In genomic region chr7:26291699-26292538, GRCh38 we compare ENCODE assay signal across 1 cellular context.
TF ChIP-seq lines count a peak whose summit lies in the region.

TSS of gene SNX10 (plus strand) at chr7:26291862. CDS start at chr7:26346443, 54,581 bp downstream.

TF ChIP-seq in GM12878, 131 proteins besides CTCF, POLR2A, EP300 and RAD21 (continued from another document and continues in another):
- TF ChIP-seq ELK1 (IDR thresholded peaks at IDR 0.05; ENCODE audit: low read depth, low read length) = no peak
- TF ChIP-seq, protein P1, sequence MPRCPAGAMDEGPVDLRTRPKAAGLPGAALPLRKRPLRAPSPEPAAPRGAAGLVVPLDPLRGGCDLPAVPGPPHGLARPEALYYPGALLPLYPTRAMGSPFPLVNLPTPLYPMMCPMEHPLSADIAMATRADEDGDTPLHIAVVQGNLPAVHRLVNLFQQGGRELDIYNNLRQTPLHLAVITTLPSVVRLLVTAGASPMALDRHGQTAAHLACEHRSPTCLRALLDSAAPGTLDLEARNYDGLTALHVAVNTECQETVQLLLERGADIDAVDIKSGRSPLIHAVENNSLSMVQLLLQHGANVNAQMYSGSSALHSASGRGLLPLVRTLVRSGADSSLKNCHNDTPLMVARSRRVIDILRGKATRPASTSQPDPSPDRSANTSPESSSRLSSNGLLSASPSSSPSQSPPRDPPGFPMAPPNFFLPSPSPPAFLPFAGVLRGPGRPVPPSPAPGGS (IDR thresholded peaks at IDR 0.05; ENCODE audit: borderline replicate concordance, insufficient read depth, low read depth, low read length, poor library complexity, severe bottlenecking) = no peak
- TF ChIP-seq HDAC6 (IDR thresholded peaks at IDR 0.05; ENCODE audit: unreplicated experiment) = peak; percentile 79
- no peak for TF ChIP-seq HCFC1 (IDR thresholded peaks at IDR 0.05; ENCODE audit: low read length)
- TF ChIP-seq RBBP5 (conservative IDR thresholded peaks at IDR 0.05) = no peak
- TF ChIP-seq ZNF24 (IDR thresholded peaks at IDR 0.05) = peak; percentile 46; the same call in 1 of the 2 replicates
- TF ChIP-seq MTA2 (IDR thresholded peaks at IDR 0.05; ENCODE audit: low read depth) = no peak
- no peak for TF ChIP-seq FOS (IDR thresholded peaks at IDR 0.05; ENCODE audit: borderline replicate concordance, extremely low read depth, insufficient read length)
- peak; percentile 54; the same call in 1 of the 2 replicates for TF ChIP-seq RB1 (IDR thresholded peaks at IDR 0.05; ENCODE audit: borderline replicate concordance)
- TF ChIP-seq, protein P2, sequence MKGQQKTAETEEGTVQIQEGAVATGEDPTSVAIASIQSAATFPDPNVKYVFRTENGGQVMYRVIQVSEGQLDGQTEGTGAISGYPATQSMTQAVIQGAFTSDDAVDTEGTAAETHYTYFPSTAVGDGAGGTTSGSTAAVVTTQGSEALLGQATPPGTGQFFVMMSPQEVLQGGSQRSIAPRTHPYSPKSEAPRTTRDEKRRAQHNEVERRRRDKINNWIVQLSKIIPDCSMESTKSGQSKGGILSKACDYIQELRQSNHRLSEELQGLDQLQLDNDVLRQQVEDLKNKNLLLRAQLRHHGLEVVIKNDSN (IDR thresholded peaks at IDR 0.05; ENCODE audit: borderline replicate concordance, extremely low read length, insufficient read depth, low read depth, low read length) = no peak
- no peak for TF ChIP-seq NFYA (IDR thresholded peaks at IDR 0.05; ENCODE audit: borderline replicate concordance, low read depth, low read length)
- TF ChIP-seq, protein P3, sequence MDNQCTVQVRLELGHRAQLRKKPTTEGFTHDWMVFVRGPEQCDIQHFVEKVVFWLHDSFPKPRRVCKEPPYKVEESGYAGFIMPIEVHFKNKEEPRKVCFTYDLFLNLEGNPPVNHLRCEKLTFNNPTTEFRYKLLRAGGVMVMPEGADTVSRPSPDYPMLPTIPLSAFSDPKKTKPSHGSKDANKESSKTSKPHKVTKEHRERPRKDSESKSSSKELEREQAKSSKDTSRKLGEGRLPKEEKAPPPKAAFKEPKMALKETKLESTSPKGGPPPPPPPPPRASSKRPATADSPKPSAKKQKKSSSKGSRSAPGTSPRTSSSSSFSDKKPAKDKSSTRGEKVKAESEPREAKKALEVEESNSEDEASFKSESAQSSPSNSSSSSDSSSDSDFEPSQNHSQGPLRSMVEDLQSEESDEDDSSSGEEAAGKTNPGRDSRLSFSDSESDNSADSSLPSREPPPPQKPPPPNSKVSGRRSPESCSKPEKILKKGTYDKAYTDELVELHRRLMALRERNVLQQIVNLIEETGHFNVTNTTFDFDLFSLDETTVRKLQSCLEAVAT (IDR thresholded peaks at IDR 0.05) = peak; percentile 33; the same call in 1 of the 2 replicates
- peak; percentile 46 for TF ChIP-seq ZNF687 (IDR thresholded peaks at IDR 0.05)
- TF ChIP-seq MEF2A (IDR thresholded peaks at IDR 0.05; ENCODE audit: insufficient read depth, low read depth, low read length) = no peak
- TF ChIP-seq GATAD2B (conservative IDR thresholded peaks at IDR 0.05; ENCODE audit: low read depth) = peak; percentile 88
- TF ChIP-seq POLR2AphosphoS5 (IDR thresholded peaks at IDR 0.05; ENCODE audit: low read length) = peak; percentile 46; the same call in 1 of the 2 replicates
- TF ChIP-seq YBX1 (IDR thresholded peaks at IDR 0.05) = no peak
- peak; percentile 48; the same call in 1 of the 2 replicates for TF ChIP-seq SMC3 (IDR thresholded peaks at IDR 0.05; ENCODE audit: borderline replicate concordance, low read length)
- TF ChIP-seq PAX8 (IDR thresholded peaks at IDR 0.05) = no peak
- TF ChIP-seq TAF1 (IDR thresholded peaks at IDR 0.05; ENCODE audit: borderline replicate concordance, low read depth, low read length) = 0 out of 2 replicates have a peak, but pooled peaks have one; percentile 29
- TF ChIP-seq NR2F1 (conservative IDR thresholded peaks at IDR 0.05) = peak; percentile 53; the same call in 1 of the 2 replicates
- TF ChIP-seq NFIC (IDR thresholded peaks at IDR 0.05; ENCODE audit: low read depth, low read length) = no peak
- 0 out of 2 replicates have a peak, but pooled peaks have one; percentile 22 for TF ChIP-seq ZNF592 (IDR thresholded peaks at IDR 0.05)
- no peak for TF ChIP-seq SIN3A (IDR thresholded peaks at IDR 0.05; ENCODE audit: low read depth, low read length)
- 0 out of 2 replicates have a peak, but pooled peaks have one; percentile 11 for TF ChIP-seq CREB1 (IDR thresholded peaks at IDR 0.05; ENCODE audit: low read depth)
- no peak for TF ChIP-seq STAT1 (conservative IDR thresholded peaks at IDR 0.05)
- peak; percentile 29 to 36; a peak in 3 of 4 replicates for TF ChIP-seq IKZF2 (IDR thresholded peaks at IDR 0.05)
- peak; percentile 69 for TF ChIP-seq EED (IDR thresholded peaks at IDR 0.05; ENCODE audit: low read depth)
- no peak for TF ChIP-seq SREBF1 (IDR thresholded peaks at IDR 0.05; ENCODE audit: low read length)
- TF ChIP-seq CBX3 (IDR thresholded peaks at IDR 0.05; ENCODE audit: borderline replicate concordance, low read depth) = no peak
- no peak for TF ChIP-seq BCL11A (IDR thresholded peaks at IDR 0.05; ENCODE audit: low read depth, low read length)
- TF ChIP-seq ZNF207 (IDR thresholded peaks at IDR 0.05; ENCODE audit: borderline replicate concordance) = no peak
- no peak for TF ChIP-seq REST (IDR thresholded peaks at IDR 0.05; ENCODE audit: low read depth, low read length)
- peak; percentile 96 for TF ChIP-seq SMARCA5 (IDR thresholded peaks at IDR 0.05)
- TF ChIP-seq EGR1 (IDR thresholded peaks at IDR 0.05; ENCODE audit: borderline replicate concordance in 1 of 2, low read depth in 2 of 2, low read length in 2 of 2) = peak in 1 of 2 experiments; percentile 86; a peak in 2 of 3 replicates
- 0 out of 2 replicates have a peak, but pooled peaks have one; percentile 44 for TF ChIP-seq DPF2 (IDR thresholded peaks at IDR 0.05)
- peak; percentile 80 for TF ChIP-seq BACH1 (IDR thresholded peaks at IDR 0.05; ENCODE audit: borderline replicate concordance)
- TF ChIP-seq TCF3 (IDR thresholded peaks at IDR 0.05; ENCODE audit: borderline replicate concordance, insufficient read depth, low read depth, low read length) = peak; percentile 86
- no peak for TF ChIP-seq ZNF274 (IDR thresholded peaks at IDR 0.05; ENCODE audit: insufficient read depth, insufficient read length)
- 0 out of 2 replicates have a peak, but pooled peaks have one; percentile 13 for TF ChIP-seq IRF4 (IDR thresholded peaks at IDR 0.05; ENCODE audit: low read depth, low read length)
- TF ChIP-seq CREM (IDR thresholded peaks at IDR 0.05; ENCODE audit: low read depth) = peak; percentile 27; the same call in 1 of the 2 replicates
- TF ChIP-seq, protein P4, sequence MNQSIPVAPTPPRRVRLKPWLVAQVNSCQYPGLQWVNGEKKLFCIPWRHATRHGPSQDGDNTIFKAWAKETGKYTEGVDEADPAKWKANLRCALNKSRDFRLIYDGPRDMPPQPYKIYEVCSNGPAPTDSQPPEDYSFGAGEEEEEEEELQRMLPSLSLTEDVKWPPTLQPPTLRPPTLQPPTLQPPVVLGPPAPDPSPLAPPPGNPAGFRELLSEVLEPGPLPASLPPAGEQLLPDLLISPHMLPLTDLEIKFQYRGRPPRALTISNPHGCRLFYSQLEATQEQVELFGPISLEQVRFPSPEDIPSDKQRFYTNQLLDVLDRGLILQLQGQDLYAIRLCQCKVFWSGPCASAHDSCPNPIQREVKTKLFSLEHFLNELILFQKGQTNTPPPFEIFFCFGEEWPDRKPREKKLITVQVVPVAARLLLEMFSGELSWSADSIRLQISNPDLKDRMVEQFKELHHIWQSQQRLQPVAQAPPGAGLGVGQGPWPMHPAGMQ (IDR thresholded peaks at IDR 0.05; ENCODE audit: borderline replicate concordance) = no peak
- TF ChIP-seq NRF1 (conservative IDR thresholded peaks at IDR 0.05; ENCODE audit: low read depth, low read length) = no peak
- peak; percentile 59; the same call in 1 of the 2 replicates for TF ChIP-seq TCF12 (IDR thresholded peaks at IDR 0.05; ENCODE audit: low read depth, low read length)
